In genomic region chr15:64843996-64844395, GRCh38 we compare ENCODE assay signal across 9 cellular contexts. TPM values are rescaled to one million over a fixed set of nuclear protein-coding genes. Genes with fewer than 3 reads are reported as not detected.
DNase-seq lines count a peak whose midpoint lies in the region; ATAC-seq, FAIRE-seq and TF ChIP-seq lines count a peak whose summit lies in the region.
"Had no signal": no experiment of that assay in that cellular context is flagged by ENCODE, and none has a peak within 500 bp of the region (broad histone marks: within the 10 kb centered on the region; RNA-seq: fewer than 3 reads in every experiment).

No MANE protein-coding gene starts in this region.

- peaks cover 8% of the 10 kb centered on the region for H3K36me3 Mint-ChIP-seq in activated CD8-positive, alpha-beta T cell treated with anti-CD3 and anti-CD28 coated beads for 36 hours (ENCODE audit: low read depth)

- POLR2A ChIA-PET in activated CD8-positive, alpha-beta T cell treated with anti-CD3 and anti-CD28 coated beads for 36 hours (lab: Charles Lee) = interaction anchor here (0.6 to 3.3 kb wide), 4 partner anchors 10 to 50 kb away, joined by 3 to 27 read pairs (median 4); no protein-coding TSS in a partner anchor

- peak overlapping the region; percentile 94 for H3K4me2 ChIP-seq in hepatocyte

- ATAC-seq in activated CD8-positive, alpha-beta T cell treated with anti-CD3 and anti-CD28 coated beads for 36 hours = no peak
- no peak for ATAC-seq in GM18861 (IDR thresholded peaks at IDR 0.05; ENCODE audit: unreplicated experiment)

- no peak overlapping the region for H2AFZ ChIP-seq in hepatocyte

- 96% methylated on average over 4 of the region's 4 CpGs for WGBS in hepatocyte (ENCODE audit: low lambda C conversion rate, missing lambda C conversion rate)

- peaks cover 64% of the 10 kb centered on the region for H3K79me2 ChIP-seq in hepatocyte

- H3K4me1 ChIP-seq in hepatocyte (ENCODE audit: insufficient read depth) (peaks cover 25% of the 10 kb centered on the region), skeletal muscle tissue (ENCODE audit: control insufficient read depth in 3 of 3, insufficient read depth in 3 of 3, low read length in 3 of 3) (peaks cover 39 to 53% (median 45%) of the 10 kb centered on the region in 3 donors)

- H3K9me3 ChIP-seq in hepatocyte (ENCODE audit: low read depth) = no peaks in the 10 kb centered on the region
- H3K9me3 ChIP-seq in skeletal muscle tissue (ENCODE audit: control insufficient read depth in 3 of 3, low read length in 3 of 3) = no peaks in the 10 kb centered on the region

- H3K9ac ChIP-seq in skeletal muscle tissue (ENCODE audit: low read depth in 1 of 3, low read length in 3 of 3) = peak overlapping the region; percentile 33 to 88 (median 33)

- no peak for DNase-seq in GM18507 (ENCODE audit: extremely low spot score, insufficient read length, low read depth)
- DNase-seq in activated CD8-positive, alpha-beta T cell treated with anti-CD3 and anti-CD28 coated beads for 36 hours = no peak
- no peak for DNase-seq in hepatocyte (ENCODE audit: low spot score)
- no peak for DNase-seq in HT-29 (ENCODE audit: low spot score)
- DNase-seq in posterior vena cava (ENCODE audit: low spot score) = no peak
- no peak for DNase-seq in DMS79 (lab: John Stamatoyannopoulos, UW)

- intact Hi-C loops in activated CD8-positive, alpha-beta T cell treated with anti-CD3 and anti-CD28 coated beads for 36 hours (cut with micrococcal nuclease) = loop anchor here (5.0 kb wide), 1 partner anchor 48 kb away; no protein-coding TSS in a partner anchor
- intact Hi-C loops in posterior vena cava (cut with DNase I) = loop anchor here (5.0 to 10.0 kb wide), 2 partner anchors 51 to 53 kb away; no protein-coding TSS in a partner anchor

- no peak for TF ChIP-seq CTCF in activated CD8-positive, alpha-beta T cell treated with anti-CD3 and anti-CD28 coated beads for 36 hours (IDR thresholded peaks at IDR 0.05)
- no peak for TF ChIP-seq CTCF in hepatocyte (IDR thresholded peaks at IDR 0.05; ENCODE audit: poor library complexity)

- H3K36me3 ChIP-seq in hepatocyte (replicated peaks; ENCODE audit: insufficient read depth, low read depth) (no peaks in the 10 kb centered on the region), skeletal muscle tissue (ENCODE audit: control insufficient read depth in 3 of 3, insufficient read depth in 3 of 3, low read length in 3 of 3) (peaks cover 0 to 4% (median 2%) of the 10 kb centered on the region in 3 donors)

- H3K27me3 ChIP-seq in hepatocyte = no peaks in the 10 kb centered on the region
- H3K27me3 ChIP-seq in skeletal muscle tissue (ENCODE audit: control insufficient read depth in 3 of 3, insufficient read depth in 3 of 3, low read length in 3 of 3) = no peaks in the 10 kb centered on the region

- H3K9me2 ChIP-seq in hepatocyte (replicated peaks; ENCODE audit: insufficient read depth) = no peaks in the 10 kb centered on the region

- CTCF ChIA-PET in activated CD8-positive, alpha-beta T cell treated with anti-CD3 and anti-CD28 coated beads for 36 hours (lab: Charles Lee) = interaction anchor here (1.2 to 1.9 kb wide), 4 partner anchors 9 to 51 kb away, joined by 3 to 10 read pairs (median 4); no protein-coding TSS in a partner anchor

- no peaks in the 10 kb centered on the region for H3K27me3 Mint-ChIP-seq in activated CD8-positive, alpha-beta T cell treated with anti-CD3 and anti-CD28 coated beads for 36 hours

- FAIRE-seq in GM18507 (lab: Jason Lieb, UNC) = peak; percentile 5

- peaks cover 57% of the 10 kb centered on the region for H3K4me1 Mint-ChIP-seq in activated CD8-positive, alpha-beta T cell treated with anti-CD3 and anti-CD28 coated beads for 36 hours (ENCODE audit: low read depth)

- peak overlapping the region; percentile 86 for H3K4me3 Mint-ChIP-seq in activated CD8-positive, alpha-beta T cell treated with anti-CD3 and anti-CD28 coated beads for 36 hours

- peak overlapping the region; percentile 64 for H3K27ac Mint-ChIP-seq in activated CD8-positive, alpha-beta T cell treated with anti-CD3 and anti-CD28 coated beads for 36 hours

- H4K20me1 ChIP-seq in hepatocyte (ENCODE audit: insufficient read depth, poor library complexity, severe bottlenecking) = peaks cover 6% of the 10 kb centered on the region

- no peak overlapping the region for H3K27ac ChIP-seq in hepatocyte
- peak overlapping the region; percentile 83 for H3K27ac ChIP-seq in skeletal muscle tissue (ENCODE audit: low read depth, low read length)
- H3K27ac ChIP-seq: SK-N-MC had no signal

- H3K4me3 ChIP-seq in hepatocyte = no peak overlapping the region
- H3K4me3 ChIP-seq in skeletal muscle tissue (ENCODE audit: low read length in 3 of 3) = peak overlapping the region; percentile 45 to 89 (median 74)
- H3K4me3 ChIP-seq: SK-N-MC had no signal

- no peaks in the 10 kb centered on the region for H3K9me3 Mint-ChIP-seq in activated CD8-positive, alpha-beta T cell treated with anti-CD3 and anti-CD28 coated beads for 36 hours

RNA-seq across cellular contexts. Expression of gene PLEKHO2, which starts 2.3 kb away (rescaled TPM):
- total RNA-seq in activated CD8-positive, alpha-beta T cell treated with anti-CD3 and anti-CD28 coated beads for 36 hours = 10 to 100 TPM; 10.1 to 10.4 TPM
- total RNA-seq in hepatocyte (12.4 and 12.7 TPM in 2 replicates), skeletal muscle tissue (16.7 TPM), posterior vena cava (10 to 100 TPM; 40.9 to 50.1 TPM)
- 15.1 and 19.7 TPM in 2 replicates for polyA plus RNA-seq in hepatocyte
- total RNA-seq in HT-29 (2014; rRNA removed; shearing (Covaris generic)) = 6.4 and 8.1 TPM in 2 replicates

RNA-seq across cellular contexts. Expression of gene PIF1, which starts 18.5 kb away (rescaled TPM):
- total RNA-seq in activated CD8-positive, alpha-beta T cell treated with anti-CD3 and anti-CD28 coated beads for 36 hours = 10 to 100 TPM; 50.0 TPM
- total RNA-seq in hepatocyte (0.76 and 1.5 TPM in 2 replicates), skeletal muscle tissue (2.1 TPM), posterior vena cava (1 to 10 TPM in 1 of 2 donors, under 1 TPM in 1; 0.95 to 1.9 TPM)
- 3.3 and 3.8 TPM in 2 replicates for polyA plus RNA-seq in hepatocyte
- 66.2 and 77.4 TPM in 2 replicates for total RNA-seq in HT-29 (2014; rRNA removed; shearing (Covaris generic))

Comparison
In these comparisons a context has a peak if more than half of its experiments do, and no peak if none do; other contexts are left out.
1. RNA of gene PIF1, which starts 18.5 kb away (total RNA-seq): 66.2 to 77.4 TPM in HT-29 and 50.0 TPM in activated CD8-positive, alpha-beta T cell treated with anti-CD3 and anti-CD28 coated beads for 36 hours; 2.1 TPM in skeletal muscle tissue (single experiment), 0.95 to 1.9 TPM in posterior vena cava and 0.76 to 1.5 TPM in hepatocyte; every median in the first group is over 10 times any median in the second.